In the genomic region with DNA sequence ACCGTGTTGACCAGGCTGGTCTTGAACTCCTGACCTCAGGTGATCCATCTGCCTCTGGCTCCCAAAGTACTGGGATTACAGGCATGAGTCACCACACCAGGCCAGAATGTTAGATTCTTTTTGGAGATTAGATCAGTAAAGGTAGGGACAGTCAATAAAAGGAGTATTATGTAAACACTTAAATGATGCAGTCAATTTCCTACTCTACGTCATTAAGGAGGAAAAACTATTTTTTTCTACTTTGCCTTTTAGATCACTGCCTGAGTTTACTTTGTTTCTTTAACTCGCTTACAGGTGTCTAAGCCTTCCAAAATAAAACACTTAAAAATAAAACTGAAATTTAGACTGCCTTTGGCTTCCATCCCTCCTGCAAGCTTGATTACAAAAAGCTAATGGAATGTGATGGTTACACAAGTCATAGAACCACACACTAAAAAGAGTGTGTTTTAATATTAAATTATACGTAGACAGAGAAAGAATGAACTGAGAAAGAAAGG, we compare ENCODE assay signal across 2 cellular contexts.
TF ChIP-seq lines count a peak whose summit lies in the region.

No MANE protein-coding gene starts in this region.

TF ChIP-seq in HCT116, 20 proteins besides CTCF, POLR2A, EP300 and RAD21:
- TF ChIP-seq JUND (IDR thresholded peaks at IDR 0.05): no peak
- TF ChIP-seq, protein P1, sequence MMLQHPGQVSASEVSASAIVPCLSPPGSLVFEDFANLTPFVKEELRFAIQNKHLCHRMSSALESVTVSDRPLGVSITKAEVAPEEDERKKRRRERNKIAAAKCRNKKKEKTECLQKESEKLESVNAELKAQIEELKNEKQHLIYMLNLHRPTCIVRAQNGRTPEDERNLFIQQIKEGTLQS (IDR thresholded peaks at IDR 0.05): no peak
- no peak for TF ChIP-seq CEBPB (IDR thresholded peaks at IDR 0.05; ENCODE audit: low read depth)
- TF ChIP-seq FOSL1 (IDR thresholded peaks at IDR 0.05; ENCODE audit: low read depth): no peak
- no peak for TF ChIP-seq SRF (IDR thresholded peaks at IDR 0.05; ENCODE audit: low read depth)
- TF ChIP-seq, protein P2, sequence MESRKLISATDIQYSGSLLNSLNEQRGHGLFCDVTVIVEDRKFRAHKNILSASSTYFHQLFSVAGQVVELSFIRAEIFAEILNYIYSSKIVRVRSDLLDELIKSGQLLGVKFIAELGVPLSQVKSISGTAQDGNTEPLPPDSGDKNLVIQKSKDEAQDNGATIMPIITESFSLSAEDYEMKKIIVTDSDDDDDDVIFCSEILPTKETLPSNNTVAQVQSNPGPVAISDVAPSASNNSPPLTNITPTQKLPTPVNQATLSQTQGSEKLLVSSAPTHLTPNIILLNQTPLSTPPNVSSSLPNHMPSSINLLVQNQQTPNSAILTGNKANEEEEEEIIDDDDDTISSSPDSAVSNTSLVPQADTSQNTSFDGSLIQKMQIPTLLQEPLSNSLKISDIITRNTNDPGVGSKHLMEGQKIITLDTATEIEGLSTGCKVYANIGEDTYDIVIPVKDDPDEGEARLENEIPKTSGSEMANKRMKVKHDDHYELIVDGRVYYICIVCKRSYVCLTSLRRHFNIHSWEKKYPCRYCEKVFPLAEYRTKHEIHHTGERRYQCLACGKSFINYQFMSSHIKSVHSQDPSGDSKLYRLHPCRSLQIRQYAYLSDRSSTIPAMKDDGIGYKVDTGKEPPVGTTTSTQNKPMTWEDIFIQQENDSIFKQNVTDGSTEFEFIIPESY (IDR thresholded peaks at IDR 0.05; ENCODE audit: extremely low read depth, insufficient replicate concordance, low read length): no peak
- TF ChIP-seq EZH2 (IDR thresholded peaks at IDR 0.05): no peak
- TF ChIP-seq EGR1 (IDR thresholded peaks at IDR 0.05; ENCODE audit: low read depth): no peak
- no peak for TF ChIP-seq ELF1 (IDR thresholded peaks at IDR 0.05; ENCODE audit: borderline replicate concordance, low read depth)
- TF ChIP-seq ZFX (IDR thresholded peaks at IDR 0.05): no peak
- TF ChIP-seq, protein P3, sequence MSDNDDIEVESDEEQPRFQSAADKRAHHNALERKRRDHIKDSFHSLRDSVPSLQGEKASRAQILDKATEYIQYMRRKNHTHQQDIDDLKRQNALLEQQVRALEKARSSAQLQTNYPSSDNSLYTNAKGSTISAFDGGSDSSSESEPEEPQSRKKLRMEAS (IDR thresholded peaks at IDR 0.05): no peak

TF ChIP-seq in HepG2, 621 proteins besides CTCF, POLR2A, EP300 and RAD21:
- TF ChIP-seq, protein P4, sequence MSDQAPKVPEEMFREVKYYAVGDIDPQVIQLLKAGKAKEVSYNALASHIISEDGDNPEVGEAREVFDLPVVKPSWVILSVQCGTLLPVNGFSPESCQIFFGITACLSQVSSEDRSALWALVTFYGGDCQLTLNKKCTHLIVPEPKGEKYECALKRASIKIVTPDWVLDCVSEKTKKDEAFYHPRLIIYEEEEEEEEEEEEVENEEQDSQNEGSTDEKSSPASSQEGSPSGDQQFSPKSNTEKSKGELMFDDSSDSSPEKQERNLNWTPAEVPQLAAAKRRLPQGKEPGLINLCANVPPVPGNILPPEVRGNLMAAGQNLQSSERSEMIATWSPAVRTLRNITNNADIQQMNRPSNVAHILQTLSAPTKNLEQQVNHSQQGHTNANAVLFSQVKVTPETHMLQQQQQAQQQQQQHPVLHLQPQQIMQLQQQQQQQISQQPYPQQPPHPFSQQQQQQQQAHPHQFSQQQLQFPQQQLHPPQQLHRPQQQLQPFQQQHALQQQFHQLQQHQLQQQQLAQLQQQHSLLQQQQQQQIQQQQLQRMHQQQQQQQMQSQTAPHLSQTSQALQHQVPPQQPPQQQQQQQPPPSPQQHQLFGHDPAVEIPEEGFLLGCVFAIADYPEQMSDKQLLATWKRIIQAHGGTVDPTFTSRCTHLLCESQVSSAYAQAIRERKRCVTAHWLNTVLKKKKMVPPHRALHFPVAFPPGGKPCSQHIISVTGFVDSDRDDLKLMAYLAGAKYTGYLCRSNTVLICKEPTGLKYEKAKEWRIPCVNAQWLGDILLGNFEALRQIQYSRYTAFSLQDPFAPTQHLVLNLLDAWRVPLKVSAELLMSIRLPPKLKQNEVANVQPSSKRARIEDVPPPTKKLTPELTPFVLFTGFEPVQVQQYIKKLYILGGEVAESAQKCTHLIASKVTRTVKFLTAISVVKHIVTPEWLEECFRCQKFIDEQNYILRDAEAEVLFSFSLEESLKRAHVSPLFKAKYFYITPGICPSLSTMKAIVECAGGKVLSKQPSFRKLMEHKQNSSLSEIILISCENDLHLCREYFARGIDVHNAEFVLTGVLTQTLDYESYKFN (CRISPR knock-in tag; conservative IDR thresholded peaks at IDR 0.05): no peak
- TF ChIP-seq, protein P5, sequence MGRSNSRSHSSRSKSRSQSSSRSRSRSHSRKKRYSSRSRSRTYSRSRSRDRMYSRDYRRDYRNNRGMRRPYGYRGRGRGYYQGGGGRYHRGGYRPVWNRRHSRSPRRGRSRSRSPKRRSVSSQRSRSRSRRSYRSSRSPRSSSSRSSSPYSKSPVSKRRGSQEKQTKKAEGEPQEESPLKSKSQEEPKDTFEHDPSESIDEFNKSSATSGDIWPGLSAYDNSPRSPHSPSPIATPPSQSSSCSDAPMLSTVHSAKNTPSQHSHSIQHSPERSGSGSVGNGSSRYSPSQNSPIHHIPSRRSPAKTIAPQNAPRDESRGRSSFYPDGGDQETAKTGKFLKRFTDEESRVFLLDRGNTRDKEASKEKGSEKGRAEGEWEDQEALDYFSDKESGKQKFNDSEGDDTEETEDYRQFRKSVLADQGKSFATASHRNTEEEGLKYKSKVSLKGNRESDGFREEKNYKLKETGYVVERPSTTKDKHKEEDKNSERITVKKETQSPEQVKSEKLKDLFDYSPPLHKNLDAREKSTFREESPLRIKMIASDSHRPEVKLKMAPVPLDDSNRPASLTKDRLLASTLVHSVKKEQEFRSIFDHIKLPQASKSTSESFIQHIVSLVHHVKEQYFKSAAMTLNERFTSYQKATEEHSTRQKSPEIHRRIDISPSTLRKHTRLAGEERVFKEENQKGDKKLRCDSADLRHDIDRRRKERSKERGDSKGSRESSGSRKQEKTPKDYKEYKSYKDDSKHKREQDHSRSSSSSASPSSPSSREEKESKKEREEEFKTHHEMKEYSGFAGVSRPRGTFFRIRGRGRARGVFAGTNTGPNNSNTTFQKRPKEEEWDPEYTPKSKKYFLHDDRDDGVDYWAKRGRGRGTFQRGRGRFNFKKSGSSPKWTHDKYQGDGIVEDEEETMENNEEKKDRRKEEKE (IDR thresholded peaks at IDR 0.05): no peak
- TF ChIP-seq FOSL2 (CRISPR knock-in tag; IDR thresholded peaks at IDR 0.05) (peak; percentile 66), CREB1 (IDR thresholded peaks at IDR 0.05) (peak; percentile 58; the same call in 1 of the 2 replicates), CREB1 (CRISPR knock-in tag; IDR thresholded peaks at IDR 0.05) (no peak)
TF ChIP-seq in HepG2: peak in this region for 2.
